ENCODE assay signal across 22 cellular contexts in genomic region chr11:24855951-24856350, GRCh38.
DNase-seq lines count a peak whose midpoint lies in the region; ATAC-seq, FAIRE-seq and TF ChIP-seq lines count a peak whose summit lies in the region.
"Had no signal": no experiment of that assay in that cellular context is flagged by ENCODE, and none has a peak within 500 bp of the region (broad histone marks: within the 10 kb centered on the region; RNA-seq: fewer than 3 reads in every experiment).

No MANE protein-coding gene starts in this region.

- TF ChIP-seq CTCF in bronchial epithelial cell (IDR thresholded peaks at IDR 0.05; ENCODE audit: insufficient read depth, low read length, severe bottlenecking): no peak

- H3K27me3 Mint-ChIP-seq in naive thymus-derived CD8-positive, alpha-beta T cell: no peaks in the 10 kb centered on the region
- H3K27me3 Mint-ChIP-seq: B cell; CD4-positive, alpha-beta T cell had no signal

- POLR2A ChIA-PET in naive thymus-derived CD8-positive, alpha-beta T cell (lab: Charles Lee): no interaction called here

- peaks cover 0 to 7% (median 0%) of the 10 kb centered on the region in 3 donors for H3K36me3 Mint-ChIP-seq in naive thymus-derived CD8-positive, alpha-beta T cell
- H3K36me3 Mint-ChIP-seq: CD8-positive, alpha-beta T cell had no signal

- no peak for ATAC-seq in naive thymus-derived CD8-positive, alpha-beta T cell
- ATAC-seq: A549; CD8-positive, alpha-beta T cell; GM12878 had no signal

- FAIRE-seq in bronchial epithelial cell (lab: Jason Lieb, UNC): no peak
- FAIRE-seq: A549, D721Med, GM12878, GM12892, GM18507, GM19239 had no signal

- H3K36me3 ChIP-seq in bronchial epithelial cell (ENCODE audit: control insufficient read depth, insufficient read depth, low read length): no peaks in the 10 kb centered on the region
- H3K36me3 ChIP-seq: BLaER1 treated with 17β-estradiol and CSF1 and Interleukin-3, amounts not matched to agents 10 nM and 100 nM had no signal

- peaks cover 0 to 3% (median 0%) of the 10 kb centered on the region in 4 donors for H3K4me1 Mint-ChIP-seq in naive thymus-derived CD8-positive, alpha-beta T cell

- no peak overlapping the region for H3K27ac Mint-ChIP-seq in naive thymus-derived CD8-positive, alpha-beta T cell
- H3K27ac Mint-ChIP-seq: B cell; CD4-positive, alpha-beta T cell; CD8-positive, alpha-beta T cell had no signal

- peaks cover 0 to 36% (median 14%) of the 10 kb centered on the region in 9 donors for H3K9me3 Mint-ChIP-seq in naive thymus-derived CD8-positive, alpha-beta T cell

- DNase-seq in DMS53 (lab: John Stamatoyannopoulos, UW): peak; percentile 24
- DNase-seq in ELR (ENCODE audit: low read depth): peak; percentile 26
- DNase-seq in M059J (ENCODE audit: low read depth): peak; percentile 1
- peak; percentile 58 for DNase-seq in bronchial epithelial cell (ENCODE audit: low read depth)
- DNase-seq in UCSD-AML1 (lab: John Stamatoyannopoulos, UW; ENCODE audit: unreplicated experiment): no peak
- no peak for DNase-seq in stimulated activated naive CD4-positive, alpha-beta T cell (lab: John Stamatoyannopoulos, UW)
- DNase-seq in naive thymus-derived CD8-positive, alpha-beta T cell: no peak
- DNase-seq: AML-193; Caco-2; Calu3; CD4-positive, alpha-beta T cell; CD8-positive, alpha-beta T cell; DMS79 treated with DMSO at 0.1 percent for 48 hours; GDM1 had no signal

- H3K4me3 ChIP-seq in bronchial epithelial cell (ENCODE audit: low read depth, low read length): no peak overlapping the region
- H3K4me3 ChIP-seq: A549; BLaER1 treated with 17β-estradiol and CSF1 and Interleukin-3, amounts not matched to agents 10 nM and 100 nM; GM12878 had no signal

- H3K27me3 ChIP-seq in bronchial epithelial cell (ENCODE audit: control insufficient read depth, insufficient read depth, low read length): no peaks in the 10 kb centered on the region
- H3K27me3 ChIP-seq: BLaER1 treated with 17β-estradiol and CSF1 and Interleukin-3, amounts not matched to agents 10 nM and 100 nM had no signal

- no peak overlapping the region for H3K4me3 Mint-ChIP-seq in naive thymus-derived CD8-positive, alpha-beta T cell
- H3K4me3 Mint-ChIP-seq: B cell; CD4-positive, alpha-beta T cell; CD8-positive, alpha-beta T cell had no signal

Comparison
In these comparisons a context has a peak if more than half of its experiments do, and no peak if none do; other contexts are left out.
1. DNase-seq: peak in DMS53 (single experiment), ELR (single experiment), M059J (single experiment) and bronchial epithelial cell (single experiment); none in UCSD-AML1 (single experiment), stimulated activated naive CD4-positive, alpha-beta T cell (0 of 6) and naive thymus-derived CD8-positive, alpha-beta T cell (0 of 10).